In the genomic region with DNA sequence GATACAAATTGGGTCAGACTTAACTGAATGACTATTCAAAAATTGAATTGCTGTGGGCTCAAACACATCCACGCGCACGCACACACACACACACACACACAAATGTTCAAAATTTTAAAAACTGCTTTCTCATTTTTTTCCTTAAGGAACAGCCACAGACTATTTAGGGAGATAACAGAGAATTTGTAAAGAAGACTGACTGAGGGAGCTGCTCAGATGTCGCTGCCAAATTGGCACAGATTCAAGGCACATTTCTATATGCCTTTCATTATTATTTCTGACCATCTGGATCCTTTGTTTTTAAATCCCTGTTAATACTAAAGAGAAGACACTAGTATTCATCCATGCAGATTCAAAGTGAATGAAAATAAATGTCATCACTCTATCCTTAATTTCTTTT, we compare ENCODE assay signal across 15 cellular contexts.
A peak's percentile ranks its signal among the peaks of the same experiment; 100 is the strongest.
DNase-seq lines count a peak whose midpoint lies in the region; TF ChIP-seq lines count a peak whose summit lies in the region.
"Had no signal": no experiment of that assay in that cellular context is flagged by ENCODE, and none has a peak within 500 bp of the region (broad histone marks: within the 10 kb centered on the region; RNA-seq: fewer than 3 reads in every experiment).

No MANE protein-coding gene starts in this region.

- DNase-seq in EH (ENCODE audit: low read depth) = peak; percentile 15
- DNase-seq in NCI-H446 (lab: John Stamatoyannopoulos, UW) = peak; percentile 84 to 92
- DNase-seq in cerebellar cortex (ENCODE audit: low spot score) = peak; percentile 76
- DNase-seq in pulmonary artery endothelial cell (ENCODE audit: low read depth, low spot score) = peak; percentile 8
- DNase-seq in uterus = no peak
- DNase-seq in HAP-1 (ENCODE audit: low spot score in 2 of 2) = no peak
- DNase-seq in HuH-7.5 (ENCODE audit: low spot score) = no peak
- DNase-seq: activated CD4-positive, alpha-beta T cell treated with anti-CD3 and anti-CD28 coated beads for 1 hour; activated CD8-positive, alpha-beta memory T cell treated with anti-CD3 and anti-CD28 coated beads, Interleukin-2, amount 10 ng/mL, durations not matched to agents 7 days and 5 days; NCI-H1048; ovary had no signal

- H3K36me3 ChIP-seq in uterus (no peaks in the 10 kb centered on the region), HAP-1 (replicated peaks) (no peaks in the 10 kb centered on the region)
- H3K36me3 ChIP-seq: gastroesophageal sphincter, ovary had no signal

- in situ Hi-C loops in HAP-1 (cut with MboI; ENCODE audit: low sequenced_read_pairs) = no loop called here

- no peak overlapping the region for H3K27ac ChIP-seq in uterus
- H3K27ac ChIP-seq: gastroesophageal sphincter, KMS-11, ovary, SK-N-MC, skin epidermis had no signal

- intact Hi-C loops in uterus (cut with DNase I; ENCODE audit: low total_unique reads) = no loop called here

- no peak for TF ChIP-seq POLR2A in uterus (IDR thresholded peaks at IDR 0.05)

- no peak for TF ChIP-seq CTCF in uterus (IDR thresholded peaks at IDR 0.05)

- no peak overlapping the region for H3K4me3 ChIP-seq in uterus
- H3K4me3 ChIP-seq in HAP-1 = no peak overlapping the region
- H3K4me3 ChIP-seq: gastroesophageal sphincter, ovary, SK-N-MC, skin epidermis had no signal

- H3K4me1 ChIP-seq in uterus (peaks cover 0 to 4% of the 10 kb centered on the region in 2 donors), HAP-1 (no peaks in the 10 kb centered on the region)

- H3K27me3 ChIP-seq in uterus = no peaks in the 10 kb centered on the region
- H3K27me3 ChIP-seq in HAP-1 (ENCODE audit: low read depth) = no peaks in the 10 kb centered on the region
- H3K27me3 ChIP-seq: gastroesophageal sphincter, ovary had no signal

- no peaks in the 10 kb centered on the region for H3K9me3 ChIP-seq in uterus
- no peaks in the 10 kb centered on the region for H3K9me3 ChIP-seq in HAP-1
- H3K9me3 ChIP-seq: gastroesophageal sphincter, ovary had no signal

Comparison
In these comparisons a context has a peak if more than half of its experiments do, and no peak if none do; other contexts are left out.
1. DNase-seq: peak in EH (single experiment), NCI-H446 (2 of 2), cerebellar cortex (single experiment) and pulmonary artery endothelial cell (single experiment); none in uterus (0 of 2), HAP-1 (0 of 2) and HuH-7.5 (single experiment).